ENCODE assay signal across 1 cellular context in genomic region chr6:160678230-160678629, GRCh38.
TF ChIP-seq lines count a peak whose summit lies in the region.

No MANE protein-coding gene starts in this region.

TF ChIP-seq in GM23338, 12 proteins besides CTCF, POLR2A, EP300 and RAD21 (continued from another document):
- TF ChIP-seq, protein P1, sequence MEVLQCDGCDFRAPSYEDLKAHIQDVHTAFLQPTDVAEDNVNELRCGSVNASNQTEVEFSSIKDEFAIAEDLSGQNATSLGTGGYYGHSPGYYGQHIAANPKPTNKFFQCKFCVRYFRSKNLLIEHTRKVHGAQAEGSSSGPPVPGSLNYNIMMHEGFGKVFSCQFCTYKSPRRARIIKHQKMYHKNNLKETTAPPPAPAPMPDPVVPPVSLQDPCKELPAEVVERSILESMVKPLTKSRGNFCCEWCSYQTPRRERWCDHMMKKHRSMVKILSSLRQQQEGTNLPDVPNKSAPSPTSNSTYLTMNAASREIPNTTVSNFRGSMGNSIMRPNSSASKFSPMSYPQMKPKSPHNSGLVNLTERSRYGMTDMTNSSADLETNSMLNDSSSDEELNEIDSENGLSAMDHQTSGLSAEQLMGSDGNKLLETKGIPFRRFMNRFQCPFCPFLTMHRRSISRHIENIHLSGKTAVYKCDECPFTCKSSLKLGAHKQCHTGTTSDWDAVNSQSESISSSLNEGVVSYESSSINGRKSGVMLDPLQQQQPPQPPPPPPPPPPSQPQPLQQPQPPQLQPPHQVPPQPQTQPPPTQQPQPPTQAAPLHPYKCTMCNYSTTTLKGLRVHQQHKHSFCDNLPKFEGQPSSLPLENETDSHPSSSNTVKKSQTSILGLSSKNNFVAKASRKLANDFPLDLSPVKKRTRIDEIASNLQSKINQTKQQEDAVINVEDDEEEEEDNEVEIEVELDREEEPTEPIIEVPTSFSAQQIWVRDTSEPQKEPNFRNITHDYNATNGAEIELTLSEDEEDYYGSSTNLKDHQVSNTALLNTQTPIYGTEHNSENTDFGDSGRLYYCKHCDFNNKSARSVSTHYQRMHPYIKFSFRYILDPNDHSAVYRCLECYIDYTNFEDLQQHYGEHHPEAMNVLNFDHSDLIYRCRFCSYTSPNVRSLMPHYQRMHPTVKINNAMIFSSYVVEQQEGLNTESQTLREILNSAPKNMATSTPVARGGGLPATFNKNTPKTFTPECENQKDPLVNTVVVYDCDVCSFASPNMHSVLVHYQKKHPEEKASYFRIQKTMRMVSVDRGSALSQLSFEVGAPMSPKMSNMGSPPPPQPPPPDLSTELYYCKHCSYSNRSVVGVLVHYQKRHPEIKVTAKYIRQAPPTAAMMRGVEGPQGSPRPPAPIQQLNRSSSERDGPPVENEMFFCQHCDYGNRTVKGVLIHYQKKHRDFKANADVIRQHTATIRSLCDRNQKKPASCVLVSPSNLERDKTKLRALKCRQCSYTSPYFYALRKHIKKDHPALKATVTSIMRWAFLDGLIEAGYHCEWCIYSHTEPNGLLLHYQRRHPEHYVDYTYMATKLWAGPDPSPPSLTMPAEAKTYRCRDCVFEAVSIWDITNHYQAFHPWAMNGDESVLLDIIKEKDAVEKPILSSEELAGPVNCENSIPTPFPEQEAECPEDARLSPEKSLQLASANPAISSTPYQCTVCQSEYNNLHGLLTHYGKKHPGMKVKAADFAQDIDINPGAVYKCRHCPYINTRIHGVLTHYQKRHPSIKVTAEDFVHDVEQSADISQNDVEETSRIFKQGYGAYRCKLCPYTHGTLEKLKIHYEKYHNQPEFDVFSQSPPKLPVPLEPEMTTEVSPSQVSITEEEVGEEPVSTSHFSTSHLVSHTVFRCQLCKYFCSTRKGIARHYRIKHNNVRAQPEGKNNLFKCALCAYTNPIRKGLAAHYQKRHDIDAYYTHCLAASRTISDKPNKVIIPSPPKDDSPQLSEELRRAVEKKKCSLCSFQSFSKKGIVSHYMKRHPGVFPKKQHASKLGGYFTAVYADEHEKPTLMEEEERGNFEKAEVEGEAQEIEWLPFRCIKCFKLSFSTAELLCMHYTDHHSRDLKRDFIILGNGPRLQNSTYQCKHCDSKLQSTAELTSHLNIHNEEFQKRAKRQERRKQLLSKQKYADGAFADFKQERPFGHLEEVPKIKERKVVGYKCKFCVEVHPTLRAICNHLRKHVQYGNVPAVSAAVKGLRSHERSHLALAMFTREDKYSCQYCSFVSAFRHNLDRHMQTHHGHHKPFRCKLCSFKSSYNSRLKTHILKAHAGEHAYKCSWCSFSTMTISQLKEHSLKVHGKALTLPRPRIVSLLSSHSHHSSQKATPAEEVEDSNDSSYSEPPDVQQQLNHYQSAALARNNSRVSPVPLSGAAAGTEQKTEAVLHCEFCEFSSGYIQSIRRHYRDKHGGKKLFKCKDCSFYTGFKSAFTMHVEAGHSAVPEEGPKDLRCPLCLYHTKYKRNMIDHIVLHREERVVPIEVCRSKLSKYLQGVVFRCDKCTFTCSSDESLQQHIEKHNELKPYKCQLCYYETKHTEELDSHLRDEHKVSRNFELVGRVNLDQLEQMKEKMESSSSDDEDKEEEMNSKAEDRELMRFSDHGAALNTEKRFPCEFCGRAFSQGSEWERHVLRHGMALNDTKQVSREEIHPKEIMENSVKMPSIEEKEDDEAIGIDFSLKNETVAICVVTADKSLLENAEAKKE (CRISPR knock-in tag; IDR thresholded peaks at IDR 0.05), result no peak
